Comparison of ENCODE assay signal across 16 cellular contexts in the genomic region with DNA sequence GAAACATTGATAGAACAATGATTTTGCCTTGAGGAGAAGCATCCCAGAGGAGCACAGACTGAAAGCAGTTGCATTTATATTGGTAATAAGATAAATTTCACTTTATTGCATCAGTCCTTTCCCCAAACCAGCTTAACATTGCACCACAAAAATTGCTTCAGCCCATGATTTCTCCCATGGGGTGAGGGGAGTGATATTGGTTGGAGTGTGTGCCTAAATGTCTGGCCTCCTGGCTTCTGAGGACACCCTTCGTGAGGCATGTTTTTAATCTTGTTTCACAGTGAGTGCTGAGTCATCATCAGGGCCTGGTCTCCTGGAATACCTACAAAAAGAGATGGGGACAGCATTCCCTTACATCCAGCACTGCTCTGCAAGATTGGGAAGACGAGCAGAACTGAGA.
DNase-seq lines count a peak whose midpoint lies in the region; TF ChIP-seq lines count a peak whose summit lies in the region.
"Had no signal": no experiment of that assay in that cellular context is flagged by ENCODE, and none has a peak within 500 bp of the region (broad histone marks: within the 10 kb centered on the region; RNA-seq: fewer than 3 reads in every experiment).

No MANE protein-coding gene starts in this region.

- H2BK20ac ChIP-seq in H9 (ENCODE audit: low read depth, low read length, poor library complexity, severe bottlenecking): no peak overlapping the region

- no peak overlapping the region for H4K91ac ChIP-seq in H9 (ENCODE audit: insufficient read length, low read depth, low read length)

- no peak overlapping the region for H3K9ac ChIP-seq in H9 (ENCODE audit: extremely low read depth, insufficient read length, low read length)
- no peak overlapping the region for H3K9ac ChIP-seq in SK-N-SH

- H3K4me1 ChIP-seq in H9 (ENCODE audit: insufficient read depth, low read length): no peaks in the 10 kb centered on the region
- no peaks in the 10 kb centered on the region; a peak in 1 of 4 replicates for H3K4me1 ChIP-seq in SK-N-SH (ENCODE audit: control insufficient read depth in 1 of 2, insufficient read depth in 2 of 2, low read depth in 1 of 2, low read length in 1 of 2)
- H3K4me1 ChIP-seq: heart right ventricle had no signal

- TF ChIP-seq CTCF in H9 (conservative IDR thresholded peaks at IDR 0.05): no peak
- TF ChIP-seq CTCF in fibroblast of villous mesenchyme (IDR thresholded peaks at IDR 0.05; ENCODE audit: insufficient read depth, low read depth, low read length): no peak
- TF ChIP-seq CTCF in SK-N-SH (IDR thresholded peaks at IDR 0.05): no peak

- H3K4ac ChIP-seq in H9 (ENCODE audit: low read depth, low read length): no peak overlapping the region

- H3K9me3 Mint-ChIP-seq in H9: peaks cover 8 to 10% of the 10 kb centered on the region in 2 experiments; a peak in 4 of 5 replicates
- H3K9me3 Mint-ChIP-seq: stimulated activated naive CD8-positive, alpha-beta T cell treated with anti-CD3 and anti-CD28 coated beads, Interleukin-15, amount 100 ng/mL, for 72 hours; T-helper 2 cell treated with Interferon-gamma antibody and Interleukin-4, amounts not matched to agents 5 μg/mL and 100 μg/mL, for 36 hours had no signal

- H3K79me2 ChIP-seq in H9 (ENCODE audit: insufficient read depth, low read length) (no peaks in the 10 kb centered on the region), SK-N-SH (ENCODE audit: insufficient read depth) (no peaks in the 10 kb centered on the region)

- H3K23ac ChIP-seq in H9 (ENCODE audit: insufficient read length, low read depth, low read length): no peak overlapping the region

- H3K4me3 Mint-ChIP-seq in H9: no peak overlapping the region
- H3K4me3 Mint-ChIP-seq: CD8-positive, alpha-beta memory T cell; nephron; stimulated activated naive CD8-positive, alpha-beta T cell treated with anti-CD3 and anti-CD28 coated beads, Interleukin-15, amount 100 ng/mL, for 72 hours; T-helper 2 cell treated with Interferon-gamma antibody and Interleukin-4, amounts not matched to agents 5 μg/mL and 100 μg/mL, for 36 hours had no signal

- H3K9me3 ChIP-seq in H9 (ENCODE audit: control insufficient read depth, low read depth, low read length): no peaks in the 10 kb centered on the region
- H3K9me3 ChIP-seq in SK-N-SH: no peaks in the 10 kb centered on the region

- H3K36me3 ChIP-seq in SK-N-SH (replicated peaks in 1 of 2; ENCODE audit: control insufficient read depth in 1 of 2, insufficient read depth in 2 of 2, low read length in 1 of 2): no peaks in the 10 kb centered on the region
- H3K36me3 ChIP-seq: brain microvascular endothelial cell, heart right ventricle had no signal

- H3K56ac ChIP-seq in H9 (ENCODE audit: insufficient read length, low read depth, low read length): no peak overlapping the region

- no CpG with 5 or more reads among the region's 2 CpGs for WGBS in H9 (ENCODE audit: extremely low coverage, insufficient read length, low lambda C conversion rate)
- 5% methylated on average over 2 of the region's 2 CpGs for WGBS in SK-N-SH (ENCODE audit: low lambda C conversion rate)

- H2BK120ac ChIP-seq in H9 (ENCODE audit: low read depth, low read length, poor library complexity, severe bottlenecking): no peak overlapping the region

- H3F3A ChIP-seq in SK-N-SH (replicated peaks; ENCODE audit: insufficient read depth): no peaks in the 10 kb centered on the region

- H3K14ac ChIP-seq in H9 (ENCODE audit: insufficient read depth, low read length): no peak overlapping the region

- peak overlapping the region in 2 of 3 experiments; percentile 55 to 62; a peak in 3 of 7 replicates for H3K27ac Mint-ChIP-seq in H9
- H3K27ac Mint-ChIP-seq: CD8-positive, alpha-beta memory T cell; nephron; stimulated activated naive CD8-positive, alpha-beta T cell treated with anti-CD3 and anti-CD28 coated beads, Interleukin-15, amount 100 ng/mL, for 72 hours; T-helper 2 cell treated with Interferon-gamma antibody and Interleukin-4, amounts not matched to agents 5 μg/mL and 100 μg/mL, for 36 hours had no signal

- H3K27me3 Mint-ChIP-seq in H9 (ENCODE audit: low read depth): no peaks in the 10 kb centered on the region
- H3K27me3 Mint-ChIP-seq: CD8-positive, alpha-beta memory T cell; stimulated activated naive CD8-positive, alpha-beta T cell treated with anti-CD3 and anti-CD28 coated beads, Interleukin-15, amount 100 ng/mL, for 72 hours had no signal

- H4K5ac ChIP-seq in H9 (ENCODE audit: insufficient read length, low read depth, low read length): no peak overlapping the region

- H3K4me2 ChIP-seq in H9 (ENCODE audit: insufficient read depth, insufficient read length, low read length): no peak overlapping the region
- no peak overlapping the region for H3K4me2 ChIP-seq in SK-N-SH

- H4K20me1 ChIP-seq in H9 (ENCODE audit: control insufficient read depth, insufficient read depth, insufficient read length) (no peaks in the 10 kb centered on the region), SK-N-SH (ENCODE audit: insufficient read depth) (no peaks in the 10 kb centered on the region)

- H2BK12ac ChIP-seq in H9 (ENCODE audit: insufficient read length, low read depth, low read length): no peak overlapping the region

- H3K9me2 ChIP-seq in SK-N-SH: 0 out of 2 replicates have a peak, but pooled peaks cover 3% of the 10 kb centered on the region

- H4K8ac ChIP-seq in H9 (replicated peaks; ENCODE audit: insufficient read length, low read depth, low read length): no peak overlapping the region

- no peak overlapping the region for H2BK15ac ChIP-seq in H9 (ENCODE audit: low read depth, low read length)

- no peak overlapping the region for H3K4me3 ChIP-seq in fibroblast of villous mesenchyme (ENCODE audit: low read depth, low read length)
- no peak overlapping the region for H3K4me3 ChIP-seq in SK-N-SH (ENCODE audit: low read depth in 2 of 2, low read length in 1 of 2)
- H3K4me3 ChIP-seq: heart right ventricle had no signal

- H3K27me3 ChIP-seq in H9 (ENCODE audit: insufficient read depth, low read length): no peaks in the 10 kb centered on the region
- no peaks in the 10 kb centered on the region for H3K27me3 ChIP-seq in SK-N-SH (ENCODE audit: insufficient read depth)
- H3K27me3 ChIP-seq: brain microvascular endothelial cell, heart right ventricle had no signal

- no peak overlapping the region for H3K18ac ChIP-seq in H9 (ENCODE audit: insufficient read length, low read depth, low read length)

- peaks cover 3% of the 10 kb centered on the region in 2 experiments; a peak in 1 of 4 replicates for H3K4me1 Mint-ChIP-seq in H9
- H3K4me1 Mint-ChIP-seq: CD8-positive, alpha-beta memory T cell; nephron; stimulated activated naive CD8-positive, alpha-beta T cell treated with anti-CD3 and anti-CD28 coated beads, Interleukin-15, amount 100 ng/mL, for 72 hours had no signal

- H3K27ac ChIP-seq in H9 (ENCODE audit: insufficient read length, low read depth, low read length) (no peak overlapping the region), SK-N-SH (ENCODE audit: low read depth in 2 of 2, low read length in 1 of 2) (no peak overlapping the region)
- H3K27ac ChIP-seq: brain microvascular endothelial cell, heart right ventricle had no signal

- TF ChIP-seq RAD21 in SK-N-SH (IDR thresholded peaks at IDR 0.05; ENCODE audit: low read length): no peak

- H2AK5ac ChIP-seq in H9 (ENCODE audit: insufficient read length, low read length): no peak overlapping the region

- no peaks in the 10 kb centered on the region for H3K23me2 ChIP-seq in H9 (ENCODE audit: insufficient read length, low read depth, low read length, poor library complexity, severe bottlenecking)

- H2AFZ ChIP-seq in H9 (ENCODE audit: low read length) (no peak overlapping the region), SK-N-SH (ENCODE audit: low read depth) (no peak overlapping the region)

- CTCF ChIA-PET in SK-N-SH (lab: Yijun Ruan, JAX): interaction anchor here (1.4 kb wide), 1 partner anchor 221 kb away, joined by 4 read pairs; no protein-coding TSS in a partner anchor

- DNase-seq in H9: no peak
- DNase-seq in SIG-M5 treated with dmso at 0.1 percent for 504 hours (lab: John Stamatoyannopoulos, UW; ENCODE audit: unreplicated experiment): peak; percentile 49
- peak; percentile 1 for DNase-seq in fibroblast of villous mesenchyme (ENCODE audit: low read depth)
- DNase-seq in stromal cell of bone marrow (ENCODE audit: low read depth): peak; percentile 76
- no peak for DNase-seq in UCSD-AML1 (lab: John Stamatoyannopoulos, UW; ENCODE audit: unreplicated experiment)
- no peak for DNase-seq in SK-N-SH
- no peak for DNase-seq in AG20443 (ENCODE audit: low spot score)
- DNase-seq: activated CD4-positive, alpha-beta T cell treated with anti-CD3 and anti-CD28 coated beads, Interleukin-2, amount 50 U/mL, for 48 hours; brain microvascular endothelial cell; CD8-positive, alpha-beta memory T cell; heart right ventricle; NCI-H1105; NCI-H226; stimulated activated naive CD8-positive, alpha-beta T cell treated with anti-CD3 and anti-CD28 coated beads, Interleukin-15, amount 100 ng/mL, for 72 hours had no signal

- POLR2A ChIA-PET in SK-N-SH (lab: Yijun Ruan, JAX): no interaction called here

- H3K79me1 ChIP-seq in H9 (ENCODE audit: insufficient read depth, low read depth, low read length, poor library complexity, severe bottlenecking): no peaks in the 10 kb centered on the region

- TF ChIP-seq EP300 in SK-N-SH (IDR thresholded peaks at IDR 0.05; ENCODE audit: borderline replicate concordance in 1 of 2, low read depth in 1 of 2, low read length in 1 of 2): no peak

- H3T11ph ChIP-seq in H9 (ENCODE audit: low read length): no peak overlapping the region

- H3K36me3 Mint-ChIP-seq in H9 (ENCODE audit: insufficient read depth in 1 of 3, low read depth in 3 of 3): peaks cover 0 to 13% (median 3%) of the 10 kb centered on the region in 3 experiments; a peak in 4 of 7 replicates
- H3K36me3 Mint-ChIP-seq: CD8-positive, alpha-beta memory T cell had no signal

- H2BK5ac ChIP-seq in H9 (ENCODE audit: insufficient read length, low read length): no peak overlapping the region

TF ChIP-seq in SK-N-SH, 30 proteins besides CTCF, POLR2A, EP300 and RAD21 (continues in another document):
- TF ChIP-seq CHD2 (IDR thresholded peaks at IDR 0.05; ENCODE audit: low read length, partially characterized antibody): no peak
- TF ChIP-seq, protein P1, sequence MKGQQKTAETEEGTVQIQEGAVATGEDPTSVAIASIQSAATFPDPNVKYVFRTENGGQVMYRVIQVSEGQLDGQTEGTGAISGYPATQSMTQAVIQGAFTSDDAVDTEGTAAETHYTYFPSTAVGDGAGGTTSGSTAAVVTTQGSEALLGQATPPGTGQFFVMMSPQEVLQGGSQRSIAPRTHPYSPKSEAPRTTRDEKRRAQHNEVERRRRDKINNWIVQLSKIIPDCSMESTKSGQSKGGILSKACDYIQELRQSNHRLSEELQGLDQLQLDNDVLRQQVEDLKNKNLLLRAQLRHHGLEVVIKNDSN (IDR thresholded peaks at IDR 0.05; ENCODE audit: borderline replicate concordance, low read depth): no peak
- TF ChIP-seq, protein P2, sequence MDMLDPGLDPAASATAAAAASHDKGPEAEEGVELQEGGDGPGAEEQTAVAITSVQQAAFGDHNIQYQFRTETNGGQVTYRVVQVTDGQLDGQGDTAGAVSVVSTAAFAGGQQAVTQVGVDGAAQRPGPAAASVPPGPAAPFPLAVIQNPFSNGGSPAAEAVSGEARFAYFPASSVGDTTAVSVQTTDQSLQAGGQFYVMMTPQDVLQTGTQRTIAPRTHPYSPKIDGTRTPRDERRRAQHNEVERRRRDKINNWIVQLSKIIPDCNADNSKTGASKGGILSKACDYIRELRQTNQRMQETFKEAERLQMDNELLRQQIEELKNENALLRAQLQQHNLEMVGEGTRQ (IDR thresholded peaks at IDR 0.05; ENCODE audit: borderline replicate concordance, low read depth, low read length): no peak

Comparison
In these comparisons a context has a peak if more than half of its experiments do, and no peak if none do; other contexts are left out.
1. DNase-seq: peak in SIG-M5 treated with dmso at 0.1 percent for 504 hours (single experiment), fibroblast of villous mesenchyme (single experiment) and stromal cell of bone marrow (single experiment); none in H9 (single experiment), UCSD-AML1 (single experiment), SK-N-SH (single experiment) and AG20443 (single experiment).